ENCODE assay signal across 13 cellular contexts in the genomic region with DNA sequence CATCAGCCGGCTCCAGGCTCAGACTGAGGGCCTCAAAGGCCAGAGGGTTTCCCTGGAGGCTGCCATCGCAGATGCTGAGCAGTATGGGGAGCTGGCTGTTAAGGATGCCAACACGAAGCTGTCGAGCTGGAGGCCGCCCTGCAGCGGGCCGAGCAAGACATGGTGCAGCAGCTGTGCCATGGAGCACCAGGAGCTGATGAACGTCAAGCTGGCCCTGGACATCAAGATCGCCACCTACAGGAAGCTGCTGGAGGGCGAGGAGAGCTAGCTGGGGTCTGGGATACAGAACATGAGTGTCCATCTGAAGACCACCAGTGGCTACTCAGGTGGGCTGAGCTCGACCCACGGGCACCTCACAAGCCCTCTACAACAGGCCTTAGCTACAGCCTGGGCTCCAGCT. TPM values are rescaled to one million over a fixed set of nuclear protein-coding genes. Genes with fewer than 3 reads are reported as not detected.
DNase-seq lines count a peak whose midpoint lies in the region; ATAC-seq, FAIRE-seq and TF ChIP-seq lines count a peak whose summit lies in the region.
"Had no signal": no experiment of that assay in that cellular context is flagged by ENCODE, and none has a peak within 500 bp of the region (broad histone marks: within the 10 kb centered on the region; RNA-seq: fewer than 3 reads in every experiment).

No MANE protein-coding gene starts in this region.

- H3K27ac ChIP-seq in A549 (no peak overlapping the region), DND-41 (ENCODE audit: low read length) (no peak overlapping the region), MM.1S (ENCODE audit: low read length) (no peak overlapping the region), upper lobe of left lung (no peak overlapping the region)
- H3K27ac ChIP-seq: prostate gland had no signal

- H3K9me3 ChIP-seq in A549 (no peaks in the 10 kb centered on the region), DND-41 (ENCODE audit: insufficient read depth, low read length, severe bottlenecking) (no peaks in the 10 kb centered on the region), MM.1S (replicated peaks; ENCODE audit: insufficient read depth, low read length) (no peaks in the 10 kb centered on the region), upper lobe of left lung (no peaks in the 10 kb centered on the region)
- H3K9me3 ChIP-seq: prostate gland had no signal

- no peak overlapping the region for H3K9ac ChIP-seq in DND-41 (ENCODE audit: low read depth, low read length)
- no peak overlapping the region for H3K9ac ChIP-seq in MM.1S (ENCODE audit: low read length)

- H3K27me3 ChIP-seq in DND-41 (ENCODE audit: insufficient read depth, low read length, poor library complexity) (no peaks in the 10 kb centered on the region), MM.1S (replicated peaks; ENCODE audit: insufficient read depth, low read length) (peaks cover 12% of the 10 kb centered on the region), upper lobe of left lung (peaks cover 0 to 9% (median 2%) of the 10 kb centered on the region in 4 donors)

- H3K36me3 ChIP-seq in DND-41 (ENCODE audit: insufficient read depth, low read length) (no peaks in the 10 kb centered on the region), MM.1S (replicated peaks; ENCODE audit: insufficient read depth, low read length) (no peaks in the 10 kb centered on the region), upper lobe of left lung (no peaks in the 10 kb centered on the region)
- H3K36me3 ChIP-seq: prostate gland had no signal

- peak in 1 of 2 experiments; percentile 18; a peak in 1 of 5 replicates for TF ChIP-seq RAD21 in A549 (conservative IDR thresholded peaks at IDR 0.05 in 1 of 2, IDR thresholded peaks at IDR 0.05 in 1 of 2)

- H4K20me1 ChIP-seq in DND-41 (ENCODE audit: insufficient read depth, low read length), result no peaks in the 10 kb centered on the region
- H4K20me1 ChIP-seq in MM.1S (ENCODE audit: insufficient read depth, low read length), result no peaks in the 10 kb centered on the region

- ATAC-seq in A549 (peak in 1 of 2 experiments; percentile 35; a peak in 1 of 6 replicates), DND-41 (ENCODE audit: insufficient read depth, low read depth) (no peak), HG03460 (IDR thresholded peaks at IDR 0.05; ENCODE audit: unreplicated experiment) (no peak), upper lobe of left lung (ENCODE audit: low FRiP score in 2 of 2) (no peak)

- no peak for TF ChIP-seq POLR2A in A549 (IDR thresholded peaks at IDR 0.05; ENCODE audit: low read length)
- no peak for TF ChIP-seq POLR2A in upper lobe of left lung (IDR thresholded peaks at IDR 0.05)

- H3K79me2 ChIP-seq in DND-41 (ENCODE audit: insufficient read depth, low read length), result no peaks in the 10 kb centered on the region
- H3K79me2 ChIP-seq in MM.1S (ENCODE audit: low read length), result no peaks in the 10 kb centered on the region

- H3K9me2 ChIP-seq in MM.1S (replicated peaks; ENCODE audit: insufficient read depth, low read length), result no peaks in the 10 kb centered on the region

- H3K4me2 ChIP-seq in A549 (no peak overlapping the region), DND-41 (ENCODE audit: insufficient read depth, low read length) (no peak overlapping the region), MM.1S (ENCODE audit: low read depth, low read length) (no peak overlapping the region)

- FAIRE-seq in A549 (lab: Jason Lieb, UNC), result no peak

- no peaks in the 10 kb centered on the region for H3F3A ChIP-seq in MM.1S (ENCODE audit: insufficient read depth, low read length)

- POLR2A ChIA-PET in A549 (lab: Yijun Ruan, JAX), result no interaction called here

- TF ChIP-seq CTCF in A549 (IDR thresholded peaks at IDR 0.05) (0 out of 3 replicates have a peak, but pooled peaks have one; percentile 11), DND-41 (IDR thresholded peaks at IDR 0.05; ENCODE audit: borderline replicate concordance, extremely low read depth, low read length, poor library complexity, severe bottlenecking) (peak; percentile 47), MM.1S (IDR thresholded peaks at IDR 0.05; ENCODE audit: low read length) (peak; percentile 28), epithelial cell of proximal tubule (conservative IDR thresholded peaks at IDR 0.05; ENCODE audit: low read depth, low read length) (peak; percentile 42), upper lobe of left lung (IDR thresholded peaks at IDR 0.05) (peak in 1 of 6 experiments; percentile 9)

- H3K4me1 ChIP-seq in A549, result 0 out of 3 replicates have a peak, but pooled peaks cover 3% of the 10 kb centered on the region
- H3K4me1 ChIP-seq in DND-41 (ENCODE audit: insufficient read depth, low read length), result no peaks in the 10 kb centered on the region
- H3K4me1 ChIP-seq in MM.1S (ENCODE audit: low read length), result no peaks in the 10 kb centered on the region
- peaks cover 5 to 18% (median 14%) of the 10 kb centered on the region in 4 donors for H3K4me1 ChIP-seq in upper lobe of left lung
- H3K4me1 ChIP-seq: prostate gland had no signal

- DNase-seq in A549 (ENCODE audit: low read depth in 1 of 2, low spot score in 1 of 2), result no peak
- no peak for DNase-seq in DND-41
- DNase-seq in MM.1S, result no peak
- no peak for DNase-seq in epithelial cell of proximal tubule (ENCODE audit: low read depth)
- no peak for DNase-seq in NCI-H1092 (lab: John Stamatoyannopoulos, UW)
- DNase-seq in HuH-7.5 (ENCODE audit: low spot score), result no peak
- DNase-seq in upper lobe of left lung, result no peak
- DNase-seq: NCI-H2029; stimulated activated CD4-positive, alpha-beta T cell treated with anti-CD3 and anti-CD28 coated beads, Interleukin-4, amount 100 ng/mL, for 24 hours had no signal

- 65% methylated on average over 12 of the region's 12 CpGs for WGBS in A549 (ENCODE audit: missing lambda C conversion rate)
- WGBS in upper lobe of left lung, 2 donors, result 94% methylated on average over 7 to 12 of the region's 12 CpGs

- H2AFZ ChIP-seq in DND-41 (ENCODE audit: low read depth, low read length), result no peak overlapping the region
- no peak overlapping the region for H2AFZ ChIP-seq in MM.1S (ENCODE audit: low read length)

- H3K4me3 ChIP-seq in A549 (no peak overlapping the region), DND-41 (ENCODE audit: low read depth in 1 of 2, low read length in 2 of 2) (no peak overlapping the region), MM.1S (ENCODE audit: low read length) (no peak overlapping the region), epithelial cell of proximal tubule (ENCODE audit: low read depth, low read length) (no peak overlapping the region), upper lobe of left lung (no peak overlapping the region)
- H3K4me3 ChIP-seq: prostate gland had no signal

- CTCF ChIA-PET in A549 (lab: Yijun Ruan, JAX), result interaction anchor here (1.0 to 5.9 kb wide), 5 partner anchors 10 to 79 kb away, joined by 3 to 30 read pairs (median 6); no protein-coding TSS in a partner anchor

- TF ChIP-seq EP300 in A549 (IDR thresholded peaks at IDR 0.05) (no peak), upper lobe of left lung (IDR thresholded peaks at IDR 0.05) (no peak)

TF ChIP-seq in A549, 52 proteins besides CTCF, POLR2A, EP300 and RAD21 (continues in another document):
- TF ChIP-seq NFE2L2 (conservative IDR thresholded peaks at IDR 0.05; ENCODE audit: low read length) (no peak), HOXA7 (CRISPR knock-in tag; IDR thresholded peaks at IDR 0.05) (no peak), KDM1A (IDR thresholded peaks at IDR 0.05; ENCODE audit: low read depth) (no peak), BHLHE40 (IDR thresholded peaks at IDR 0.05; ENCODE audit: low read depth, low read length) (no peak), USF2 (IDR thresholded peaks at IDR 0.05) (no peak), EHF (CRISPR knock-in tag; IDR thresholded peaks at IDR 0.05) (no peak), POLR2AphosphoS2 (conservative IDR thresholded peaks at IDR 0.05; ENCODE audit: low read length) (no peak), REST (IDR thresholded peaks at IDR 0.05) (no peak), CBX8 (IDR thresholded peaks at IDR 0.05) (no peak), JUN (IDR thresholded peaks at IDR 0.05) (no peak), GATA3 (IDR thresholded peaks at IDR 0.05; ENCODE audit: borderline replicate concordance) (no peak)

RNA-seq across cellular contexts. Expression of gene SCUBE2, which starts 4.0 kb away (rescaled TPM):
- polyA plus RNA-seq in A549 (2011; rRNA removed) (0.63 and 1.4 TPM in 2 replicates), A549 (2017; fragmentation: RNase III; extraction: RNeasy Plus Mini Kit Qiagen cat#74134 plus additional on column Dnase treatment) (0.21 to 0.49 TPM (median 0.45 TPM) in 3 replicates)
- polyA plus RNA-seq in A549 (2012; cell fraction: cytosol; rRNA removed), result 0.26 TPM in 2 replicates
- polyA plus RNA-seq in A549 (2012; cell fraction: nucleus; rRNA removed), result 0.29 and 0.36 TPM in 2 replicates
- polyA minus RNA-seq in A549 (2011; rRNA and poly(A)+ RNA removed), result 1.3 TPM in 2 replicates
- total RNA-seq in epithelial cell of proximal tubule (0.17 and 0.43 TPM in 2 replicates), upper lobe of left lung (1 to 10 TPM; 2.2 to 8.4 (median 4.4) TPM)
- total RNA-seq: mononuclear cell had no signal
- polyA plus RNA-seq: IgD-negative memory B cell had no signal
